In the genomic region with DNA sequence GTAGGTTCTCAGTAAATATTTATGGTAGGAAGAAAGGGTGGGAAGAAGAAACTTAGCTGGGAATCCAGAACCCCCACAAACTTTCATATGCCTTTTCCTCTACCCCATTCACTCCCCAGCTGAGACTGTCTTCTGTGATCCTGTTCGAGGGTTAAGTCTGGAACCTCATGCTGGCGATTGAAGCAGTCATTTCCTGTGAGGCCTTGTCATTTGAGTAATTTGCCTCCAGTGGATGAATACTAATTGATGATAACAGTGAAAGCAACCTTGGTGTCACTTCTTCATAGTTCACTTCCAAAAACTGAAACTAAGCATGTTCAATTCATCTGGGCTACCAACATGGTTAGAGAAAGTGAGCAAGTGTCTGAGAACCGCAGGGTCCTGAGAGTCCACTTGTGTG, we compare ENCODE assay signal across 24 cellular contexts.
"Had no signal": no experiment of that assay in that cellular context is flagged by ENCODE, and none has a peak within 500 bp of the region (broad histone marks: within the 10 kb centered on the region; RNA-seq: fewer than 3 reads in every experiment).

No MANE protein-coding gene starts in this region.

- H3K27ac Mint-ChIP-seq: effector memory CD8-positive, alpha-beta T cell; endodermal cell; memory B cell; naive thymus-derived CD4-positive, alpha-beta T cell had no signal

- H3K9me3 ChIP-seq: esophagus squamous epithelium, gastrocnemius medialis, heart right ventricle, left lung had no signal

- H3K27me3 ChIP-seq: esophagus squamous epithelium, gastrocnemius medialis, heart right ventricle, left lung had no signal

- H3K27ac ChIP-seq: coronary artery, epithelial cell of prostate, esophagus squamous epithelium, gastrocnemius medialis, heart right ventricle, left lung had no signal

- H3K4me1 ChIP-seq: esophagus squamous epithelium, left lung had no signal

- H3K4me3 Mint-ChIP-seq: effector memory CD8-positive, alpha-beta T cell; endodermal cell; memory B cell; naive thymus-derived CD4-positive, alpha-beta T cell had no signal

- ATAC-seq: effector memory CD8-positive, alpha-beta T cell; esophagus mucosa; gastrocnemius medialis; heart right ventricle; left cardiac atrium; left lung; left ventricle myocardium superior; naive thymus-derived CD4-positive, alpha-beta T cell had no signal

- H3K4me3 ChIP-seq: coronary artery, esophagus squamous epithelium, gastrocnemius medialis, heart right ventricle, left lung, lung had no signal

- H3K36me3 Mint-ChIP-seq: memory B cell; naive thymus-derived CD4-positive, alpha-beta T cell had no signal

- DNase-seq: effector CD8-positive, alpha-beta T cell; effector memory CD8-positive, alpha-beta T cell; endodermal cell; erythroblast; esophagus squamous epithelium; foreskin fibroblast; foreskin melanocyte; gastrocnemius medialis; glutamatergic neuron; head of caudate nucleus; heart right ventricle; hypothalamus; left cardiac atrium; left lung; left ventricle myocardium superior; mammary epithelial cell; mesendoderm; midbrain; naive thymus-derived CD4-positive, alpha-beta T cell had no signal

- H3K36me3 ChIP-seq: esophagus squamous epithelium, gastrocnemius medialis, left lung had no signal

- H3K4me1 Mint-ChIP-seq: memory B cell had no signal
